ENCODE assay signal across 1 cellular context in the genomic region with DNA sequence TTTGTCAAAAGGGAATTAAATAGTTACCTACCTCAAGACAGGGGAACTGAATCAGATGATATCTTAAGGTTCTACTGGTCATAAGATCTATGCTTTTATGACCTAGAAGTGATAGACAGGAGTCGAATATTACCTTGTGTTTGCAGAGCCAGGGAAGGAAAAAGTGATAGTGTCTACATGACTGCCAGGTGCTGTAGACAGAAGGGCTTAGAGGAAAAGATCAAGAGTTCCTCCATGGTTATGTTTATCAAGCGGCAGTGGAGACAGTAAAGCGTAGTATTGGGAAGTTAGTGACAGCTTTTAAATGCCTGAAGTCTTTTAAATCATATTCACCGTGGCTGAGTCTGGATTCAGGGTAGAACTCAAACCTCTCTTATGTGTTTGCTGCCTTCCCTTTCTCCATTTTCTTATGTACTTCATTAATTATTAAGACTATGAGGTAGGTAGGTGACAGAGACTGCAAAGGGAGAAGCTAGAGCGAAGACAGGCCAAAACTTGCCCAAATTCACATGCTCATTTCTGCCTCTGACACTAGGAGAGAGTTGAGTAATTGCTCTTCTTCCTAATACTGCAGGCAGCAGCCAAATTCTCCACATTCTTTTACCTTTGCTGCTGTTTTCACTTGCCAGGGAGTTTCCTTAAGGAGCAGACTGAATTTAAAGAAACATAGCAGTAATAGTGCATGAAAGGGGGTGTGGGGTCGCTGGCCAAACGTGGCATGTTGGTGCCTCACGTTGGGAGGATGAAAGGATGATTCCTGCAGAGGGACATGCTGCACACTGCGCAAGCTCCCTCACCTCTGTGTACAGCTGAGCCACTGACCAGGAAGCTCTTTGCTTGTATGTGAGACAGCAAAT.
TF ChIP-seq lines count a peak whose summit lies in the region.

No MANE protein-coding gene starts in this region.

TF ChIP-seq in SK-N-SH, 30 proteins besides CTCF, POLR2A, EP300 and RAD21 (continued from another document):
- no peak for TF ChIP-seq ELF1 (IDR thresholded peaks at IDR 0.05)
- TF ChIP-seq, protein P1, sequence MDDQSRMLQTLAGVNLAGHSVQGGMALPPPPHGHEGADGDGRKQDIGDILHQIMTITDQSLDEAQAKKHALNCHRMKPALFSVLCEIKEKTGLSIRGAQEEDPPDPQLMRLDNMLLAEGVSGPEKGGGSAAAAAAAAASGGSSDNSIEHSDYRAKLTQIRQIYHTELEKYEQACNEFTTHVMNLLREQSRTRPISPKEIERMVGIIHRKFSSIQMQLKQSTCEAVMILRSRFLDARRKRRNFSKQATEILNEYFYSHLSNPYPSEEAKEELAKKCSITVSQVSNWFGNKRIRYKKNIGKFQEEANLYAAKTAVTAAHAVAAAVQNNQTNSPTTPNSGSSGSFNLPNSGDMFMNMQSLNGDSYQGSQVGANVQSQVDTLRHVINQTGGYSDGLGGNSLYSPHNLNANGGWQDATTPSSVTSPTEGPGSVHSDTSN (IDR thresholded peaks at IDR 0.05), result peak; percentile 83
- TF ChIP-seq, protein P2, sequence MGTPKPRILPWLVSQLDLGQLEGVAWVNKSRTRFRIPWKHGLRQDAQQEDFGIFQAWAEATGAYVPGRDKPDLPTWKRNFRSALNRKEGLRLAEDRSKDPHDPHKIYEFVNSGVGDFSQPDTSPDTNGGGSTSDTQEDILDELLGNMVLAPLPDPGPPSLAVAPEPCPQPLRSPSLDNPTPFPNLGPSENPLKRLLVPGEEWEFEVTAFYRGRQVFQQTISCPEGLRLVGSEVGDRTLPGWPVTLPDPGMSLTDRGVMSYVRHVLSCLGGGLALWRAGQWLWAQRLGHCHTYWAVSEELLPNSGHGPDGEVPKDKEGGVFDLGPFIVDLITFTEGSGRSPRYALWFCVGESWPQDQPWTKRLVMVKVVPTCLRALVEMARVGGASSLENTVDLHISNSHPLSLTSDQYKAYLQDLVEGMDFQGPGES (IDR thresholded peaks at IDR 0.05; ENCODE audit: low read depth, low read length), result no peak
- no peak for TF ChIP-seq FOXJ3 (CRISPR knock-in tag; IDR thresholded peaks at IDR 0.05)
- TF ChIP-seq POLR2AphosphoS5 (IDR thresholded peaks at IDR 0.05; ENCODE audit: low read depth, low read length), result peak; percentile 38; the same call in 1 of the 2 replicates
- TF ChIP-seq, protein P3, sequence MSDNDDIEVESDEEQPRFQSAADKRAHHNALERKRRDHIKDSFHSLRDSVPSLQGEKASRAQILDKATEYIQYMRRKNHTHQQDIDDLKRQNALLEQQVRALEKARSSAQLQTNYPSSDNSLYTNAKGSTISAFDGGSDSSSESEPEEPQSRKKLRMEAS (IDR thresholded peaks at IDR 0.05; ENCODE audit: low read depth), result peak; percentile 58; the same call in 1 of the 2 replicates
- no peak for TF ChIP-seq CHD2 (IDR thresholded peaks at IDR 0.05; ENCODE audit: low read length, partially characterized antibody)
- TF ChIP-seq, protein P4, sequence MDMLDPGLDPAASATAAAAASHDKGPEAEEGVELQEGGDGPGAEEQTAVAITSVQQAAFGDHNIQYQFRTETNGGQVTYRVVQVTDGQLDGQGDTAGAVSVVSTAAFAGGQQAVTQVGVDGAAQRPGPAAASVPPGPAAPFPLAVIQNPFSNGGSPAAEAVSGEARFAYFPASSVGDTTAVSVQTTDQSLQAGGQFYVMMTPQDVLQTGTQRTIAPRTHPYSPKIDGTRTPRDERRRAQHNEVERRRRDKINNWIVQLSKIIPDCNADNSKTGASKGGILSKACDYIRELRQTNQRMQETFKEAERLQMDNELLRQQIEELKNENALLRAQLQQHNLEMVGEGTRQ (IDR thresholded peaks at IDR 0.05; ENCODE audit: borderline replicate concordance, low read depth, low read length), result no peak
- TF ChIP-seq, protein P5, sequence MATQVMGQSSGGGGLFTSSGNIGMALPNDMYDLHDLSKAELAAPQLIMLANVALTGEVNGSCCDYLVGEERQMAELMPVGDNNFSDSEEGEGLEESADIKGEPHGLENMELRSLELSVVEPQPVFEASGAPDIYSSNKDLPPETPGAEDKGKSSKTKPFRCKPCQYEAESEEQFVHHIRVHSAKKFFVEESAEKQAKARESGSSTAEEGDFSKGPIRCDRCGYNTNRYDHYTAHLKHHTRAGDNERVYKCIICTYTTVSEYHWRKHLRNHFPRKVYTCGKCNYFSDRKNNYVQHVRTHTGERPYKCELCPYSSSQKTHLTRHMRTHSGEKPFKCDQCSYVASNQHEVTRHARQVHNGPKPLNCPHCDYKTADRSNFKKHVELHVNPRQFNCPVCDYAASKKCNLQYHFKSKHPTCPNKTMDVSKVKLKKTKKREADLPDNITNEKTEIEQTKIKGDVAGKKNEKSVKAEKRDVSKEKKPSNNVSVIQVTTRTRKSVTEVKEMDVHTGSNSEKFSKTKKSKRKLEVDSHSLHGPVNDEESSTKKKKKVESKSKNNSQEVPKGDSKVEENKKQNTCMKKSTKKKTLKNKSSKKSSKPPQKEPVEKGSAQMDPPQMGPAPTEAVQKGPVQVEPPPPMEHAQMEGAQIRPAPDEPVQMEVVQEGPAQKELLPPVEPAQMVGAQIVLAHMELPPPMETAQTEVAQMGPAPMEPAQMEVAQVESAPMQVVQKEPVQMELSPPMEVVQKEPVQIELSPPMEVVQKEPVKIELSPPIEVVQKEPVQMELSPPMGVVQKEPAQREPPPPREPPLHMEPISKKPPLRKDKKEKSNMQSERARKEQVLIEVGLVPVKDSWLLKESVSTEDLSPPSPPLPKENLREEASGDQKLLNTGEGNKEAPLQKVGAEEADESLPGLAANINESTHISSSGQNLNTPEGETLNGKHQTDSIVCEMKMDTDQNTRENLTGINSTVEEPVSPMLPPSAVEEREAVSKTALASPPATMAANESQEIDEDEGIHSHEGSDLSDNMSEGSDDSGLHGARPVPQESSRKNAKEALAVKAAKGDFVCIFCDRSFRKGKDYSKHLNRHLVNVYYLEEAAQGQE (IDR thresholded peaks at IDR 0.05; ENCODE audit: low read depth, low read length), result no peak
TF ChIP-seq in SK-N-SH: peak in this region for 7.
